21 cellular contexts compared by ENCODE assay signal in the genomic region with DNA sequence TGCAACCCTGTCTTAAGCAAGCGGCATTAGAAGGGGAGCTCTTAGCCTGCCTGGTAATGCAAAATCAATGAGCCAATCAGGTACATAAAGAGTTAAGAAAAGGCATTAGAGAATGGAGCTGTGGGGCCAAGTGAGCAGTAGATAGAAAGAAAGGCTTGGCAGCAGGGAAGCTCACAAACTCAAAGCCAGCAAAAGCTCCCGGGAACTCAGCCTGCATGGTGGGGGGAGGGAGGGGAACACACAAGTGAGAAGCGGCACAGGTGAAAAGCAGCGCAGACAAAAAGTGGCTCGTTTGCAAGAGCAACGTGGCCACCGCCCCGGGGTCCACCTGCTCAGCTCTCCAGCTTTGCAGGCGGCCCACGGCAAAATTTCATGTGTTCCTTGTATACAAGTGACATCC.
DNase-seq lines count a peak whose midpoint lies in the region; ATAC-seq and TF ChIP-seq lines count a peak whose summit lies in the region.
"Had no signal": no experiment of that assay in that cellular context is flagged by ENCODE, and none has a peak within 500 bp of the region (broad histone marks: within the 10 kb centered on the region; RNA-seq: fewer than 3 reads in every experiment).

No MANE protein-coding gene starts in this region.

- no peak overlapping the region for H3K9ac ChIP-seq in H9 (ENCODE audit: extremely low read depth, insufficient read length, low read length)
- H3K9ac ChIP-seq: KMS-11 had no signal

- no peak overlapping the region for H2BK20ac ChIP-seq in H9 (ENCODE audit: low read depth, low read length, poor library complexity, severe bottlenecking)

- peaks cover 31 to 38% of the 10 kb centered on the region in 2 experiments for H3K9me3 Mint-ChIP-seq in H9
- peaks cover 19% of the 10 kb centered on the region for H3K9me3 Mint-ChIP-seq in progenitor cell of endocrine pancreas (ENCODE audit: low read depth)
- H3K9me3 Mint-ChIP-seq in HFFc6, result peaks cover 14% of the 10 kb centered on the region

- H3K23me2 ChIP-seq in H9 (ENCODE audit: insufficient read length, low read depth, low read length, poor library complexity, severe bottlenecking), result no peaks in the 10 kb centered on the region

- DNase-seq in H9 (peak; percentile 64), ecto neural progenitor cell (ENCODE audit: low spot score) (peak; percentile 52), iPS-NIHi11 (ENCODE audit: low spot score) (peak; percentile 23), progenitor cell of endocrine pancreas (ENCODE audit: low spot score, unreplicated experiment) (peak; percentile 20), foreskin keratinocyte (no peak), esophagus squamous epithelium (lab: John Stamatoyannopoulos, UW) (no peak), HuH-7.5 (ENCODE audit: low spot score) (no peak), HFFc6 (no peak)
- DNase-seq: BE2C; Caco-2; CD4-positive, CD25-positive, alpha-beta regulatory T cell; DMS153; GF-D8; MV-4-11; NCI-H187 treated with DMSO at 0.1 percent for 48 hours; NCI-H2227 treated with DMSO at 0.1 percent for 48 hours; NCI-H510A treated with DMSO at 0.1 percent for 48 hours; NCI-H82; PC-3; RPMI8226 had no signal

- no peak overlapping the region for H4K8ac ChIP-seq in H9 (replicated peaks; ENCODE audit: insufficient read length, low read depth, low read length)

- no peaks in the 10 kb centered on the region for H3K36me3 ChIP-seq in esophagus squamous epithelium
- H3K36me3 ChIP-seq: BE2C had no signal

- H3K27me3 Mint-ChIP-seq in H9 (ENCODE audit: low read depth) (no peaks in the 10 kb centered on the region), progenitor cell of endocrine pancreas (no peaks in the 10 kb centered on the region), HFFc6 (ENCODE audit: insufficient read depth) (no peaks in the 10 kb centered on the region)
- H3K27me3 Mint-ChIP-seq: CD4-positive, CD25-positive, alpha-beta regulatory T cell had no signal

- H3K79me2 ChIP-seq in H9 (ENCODE audit: insufficient read depth, low read length), result no peaks in the 10 kb centered on the region

- no CpG with 5 or more reads among the region's 10 CpGs for WGBS in H9 (ENCODE audit: extremely low coverage, insufficient read length, low lambda C conversion rate)
- WGBS in esophagus squamous epithelium, 2 donors, result 26 to 33% methylated on average over 3 to 10 of the region's 10 CpGs

- intact Hi-C loops in esophagus squamous epithelium (cut with DNase I), result no loop called here

- no peak overlapping the region for H4K91ac ChIP-seq in H9 (ENCODE audit: insufficient read length, low read depth, low read length)

- H3K4me3 Mint-ChIP-seq in H9 (peak overlapping the region; percentile 29 to 45; a peak in 3 of 5 replicates), progenitor cell of endocrine pancreas (ENCODE audit: low read depth) (peak overlapping the region; percentile 52), HFFc6 (no peak overlapping the region)
- H3K4me3 Mint-ChIP-seq: CD4-positive, CD25-positive, alpha-beta regulatory T cell had no signal

- no peak overlapping the region for H3K27ac ChIP-seq in H9 (ENCODE audit: insufficient read length, low read depth, low read length)
- no peak overlapping the region for H3K27ac ChIP-seq in foreskin keratinocyte
- no peak overlapping the region for H3K27ac ChIP-seq in esophagus squamous epithelium
- H3K27ac ChIP-seq: KMS-11 had no signal

- H2BK15ac ChIP-seq in H9 (ENCODE audit: low read depth, low read length), result no peak overlapping the region

- H4K20me1 ChIP-seq in H9 (ENCODE audit: control insufficient read depth, insufficient read depth, insufficient read length), result no peaks in the 10 kb centered on the region

- no peak overlapping the region for H3K4me3 ChIP-seq in esophagus squamous epithelium

- H3K36me3 Mint-ChIP-seq in H9 (ENCODE audit: insufficient read depth in 1 of 3, low read depth in 3 of 3) (peaks cover 24 to 50% (median 33%) of the 10 kb centered on the region in 3 experiments), progenitor cell of endocrine pancreas (ENCODE audit: insufficient read depth) (peaks cover 13% of the 10 kb centered on the region), HFFc6 (ENCODE audit: low read depth) (no peaks in the 10 kb centered on the region)
- H3K36me3 Mint-ChIP-seq: CD4-positive, CD25-positive, alpha-beta regulatory T cell had no signal

- H3K56ac ChIP-seq in H9 (ENCODE audit: insufficient read length, low read depth, low read length), result no peak overlapping the region

- no peak overlapping the region for H2BK5ac ChIP-seq in H9 (ENCODE audit: insufficient read length, low read length)

- H3K4me1 Mint-ChIP-seq in H9 (peaks cover 40 to 44% of the 10 kb centered on the region in 2 experiments), progenitor cell of endocrine pancreas (ENCODE audit: low read depth) (peaks cover 35% of the 10 kb centered on the region), HFFc6 (ENCODE audit: low read depth) (no peaks in the 10 kb centered on the region)
- H3K4me1 Mint-ChIP-seq: CD4-positive, CD25-positive, alpha-beta regulatory T cell had no signal

- no peak for TF ChIP-seq POLR2A in esophagus squamous epithelium (IDR thresholded peaks at IDR 0.05)

- H3K27ac Mint-ChIP-seq in H9 (peak overlapping the region in 2 of 3 experiments; percentile 32 to 80; a peak in 4 of 7 replicates), progenitor cell of endocrine pancreas (peak overlapping the region; percentile 81), HFFc6 (no peak overlapping the region)
- H3K27ac Mint-ChIP-seq: CD4-positive, CD25-positive, alpha-beta regulatory T cell had no signal

- H3K4me1 ChIP-seq in H9 (ENCODE audit: insufficient read depth, low read length) (peaks cover 12% of the 10 kb centered on the region; the same call in 1 of the 2 replicates), foreskin keratinocyte (no peaks in the 10 kb centered on the region), esophagus squamous epithelium (no peaks in the 10 kb centered on the region)
- H3K4me1 ChIP-seq: BE2C had no signal

- H3K79me1 ChIP-seq in H9 (ENCODE audit: insufficient read depth, low read depth, low read length, poor library complexity, severe bottlenecking), result no peaks in the 10 kb centered on the region

- H3K9me3 ChIP-seq in H9 (ENCODE audit: control insufficient read depth, low read depth, low read length) (peaks cover 2% of the 10 kb centered on the region), esophagus squamous epithelium (no peaks in the 10 kb centered on the region)
- H3K9me3 ChIP-seq: BE2C, Caco-2 had no signal

- ATAC-seq in foreskin keratinocyte, result no peak
- ATAC-seq: PC-3 had no signal

- H3K14ac ChIP-seq in H9 (ENCODE audit: insufficient read depth, low read length), result no peak overlapping the region

- H3K23ac ChIP-seq in H9 (ENCODE audit: insufficient read length, low read depth, low read length), result no peak overlapping the region

- no peak overlapping the region for H2BK120ac ChIP-seq in H9 (ENCODE audit: low read depth, low read length, poor library complexity, severe bottlenecking)

- H2AK5ac ChIP-seq in H9 (ENCODE audit: insufficient read length, low read length), result no peak overlapping the region

- H3K4ac ChIP-seq in H9 (ENCODE audit: low read depth, low read length), result no peak overlapping the region

- H4K5ac ChIP-seq in H9 (ENCODE audit: insufficient read length, low read depth, low read length), result no peak overlapping the region

- H2BK12ac ChIP-seq in H9 (ENCODE audit: insufficient read length, low read depth, low read length), result no peak overlapping the region

- no peak overlapping the region for H3K18ac ChIP-seq in H9 (ENCODE audit: insufficient read length, low read depth, low read length)

- TF ChIP-seq CTCF in H9 (conservative IDR thresholded peaks at IDR 0.05), result no peak
- TF ChIP-seq CTCF in progenitor cell of endocrine pancreas (IDR thresholded peaks at IDR 0.05; ENCODE audit: unreplicated experiment), result no peak
- no peak for TF ChIP-seq CTCF in foreskin keratinocyte (conservative IDR thresholded peaks at IDR 0.05)
- TF ChIP-seq CTCF in esophagus squamous epithelium (IDR thresholded peaks at IDR 0.05), result no peak
- TF ChIP-seq CTCF in HFFc6 (IDR thresholded peaks at IDR 0.05), result no peak

- no peak overlapping the region for H3K4me2 ChIP-seq in H9 (ENCODE audit: insufficient read depth, insufficient read length, low read length)
- H3K4me2 ChIP-seq: KMS-11 had no signal

- no peaks in the 10 kb centered on the region; the same call in 1 of the 2 replicates for H3K27me3 ChIP-seq in H9 (ENCODE audit: insufficient read depth, low read length)
- H3K27me3 ChIP-seq in foreskin keratinocyte, result no peaks in the 10 kb centered on the region
- no peaks in the 10 kb centered on the region for H3K27me3 ChIP-seq in esophagus squamous epithelium
- H3K27me3 ChIP-seq: BE2C had no signal

- no peak overlapping the region for H3T11ph ChIP-seq in H9 (ENCODE audit: low read length)

- no peak overlapping the region for H2AFZ ChIP-seq in H9 (ENCODE audit: low read length)

Comparison
In these comparisons a context has a peak if more than half of its experiments do, and no peak if none do; other contexts are left out.
1. DNase-seq: peak in H9 (single experiment), ecto neural progenitor cell (single experiment), iPS-NIHi11 (single experiment) and progenitor cell of endocrine pancreas (single experiment); none in foreskin keratinocyte (0 of 2), esophagus squamous epithelium (single experiment), HuH-7.5 (single experiment) and HFFc6 (single experiment).